In the genomic region with DNA sequence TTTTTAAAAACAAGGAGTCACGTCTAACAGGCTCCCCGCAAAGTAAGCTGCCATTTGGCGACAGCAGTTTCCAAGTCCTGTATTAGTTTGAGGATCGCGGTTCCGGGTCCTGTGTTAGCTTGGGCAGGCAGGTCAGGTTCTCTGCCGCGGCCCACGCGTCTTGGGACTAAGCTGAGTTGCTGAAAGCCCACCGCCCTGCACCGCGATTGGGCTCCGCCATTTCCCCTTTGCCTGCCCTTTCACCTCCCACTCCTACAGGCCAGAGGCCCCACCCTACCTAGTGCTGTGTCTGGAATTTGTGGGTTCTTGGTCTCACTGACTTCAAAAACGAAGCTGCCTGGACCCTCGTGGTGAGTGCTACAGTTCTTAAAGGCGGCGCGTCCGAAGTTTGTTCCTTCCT, we compare ENCODE assay signal across 1 cellular context.
TF ChIP-seq lines count a peak whose summit lies in the region.

No MANE protein-coding gene starts in this region.

TF ChIP-seq in K562, 482 proteins besides CTCF, POLR2A, EP300 and RAD21 (continued from another document):
- TF ChIP-seq, protein P1, sequence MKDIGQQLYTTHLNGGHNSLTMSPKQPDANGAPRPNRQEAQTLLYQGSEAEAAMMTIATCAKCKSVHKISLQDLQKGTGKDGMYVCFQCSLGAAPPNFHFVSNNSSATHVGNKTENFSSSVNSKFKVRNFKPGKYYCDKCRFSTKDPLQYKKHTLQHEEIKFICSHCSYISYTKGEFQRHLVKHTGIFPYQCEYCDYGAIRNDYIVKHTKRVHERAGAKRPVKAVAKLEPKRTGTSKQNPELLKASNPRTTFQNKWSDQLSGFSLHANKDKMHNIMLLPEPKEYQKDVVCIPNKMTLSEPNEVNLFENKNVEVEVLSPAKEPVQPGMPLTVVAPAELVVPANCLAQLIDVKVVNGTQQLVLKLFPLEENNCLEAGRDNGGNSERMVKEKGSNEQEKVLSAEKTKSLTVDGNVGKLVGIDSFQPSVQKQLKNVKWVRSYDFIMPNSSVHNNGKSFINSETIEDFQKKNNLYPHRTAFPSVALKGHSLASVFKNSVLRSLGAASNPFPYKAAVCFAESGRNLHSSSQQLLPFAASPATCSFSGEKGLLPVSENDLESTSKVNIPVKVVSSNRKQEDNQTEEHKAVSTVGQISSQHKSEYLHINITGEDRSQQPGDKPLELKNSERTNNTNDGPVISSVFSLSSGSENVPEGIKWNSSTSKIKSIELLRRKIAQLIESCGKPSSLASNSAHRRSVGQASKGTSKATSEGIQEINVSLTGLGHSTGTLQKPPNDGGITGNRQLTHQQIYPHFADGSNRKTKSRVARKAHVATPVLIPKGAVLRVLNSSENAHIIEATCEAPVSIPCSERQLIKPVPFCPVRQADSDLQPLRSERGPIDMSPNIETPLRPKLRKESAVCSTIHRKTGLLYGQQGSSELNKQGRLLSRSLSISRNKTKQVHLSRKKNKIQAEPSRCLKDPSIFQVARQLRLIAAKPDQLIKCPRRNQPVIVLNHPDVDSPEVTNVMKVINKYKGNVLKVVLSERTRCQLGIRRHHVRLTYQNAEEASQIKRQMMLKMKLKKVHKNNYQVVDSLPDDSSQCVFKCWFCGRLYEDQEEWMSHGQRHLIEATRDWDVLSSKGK (CRISPR knock-in tag; IDR thresholded peaks at IDR 0.05) = no peak
- TF ChIP-seq RBBP5 (IDR thresholded peaks at IDR 0.05; ENCODE audit: borderline replicate concordance, insufficient read depth, low read length, poor library complexity, severe bottlenecking) = peak; percentile 27
- no peak for TF ChIP-seq GATAD2B (IDR thresholded peaks at IDR 0.05; ENCODE audit: borderline replicate concordance)
- TF ChIP-seq ZNF143 (CRISPR knock-in tag; IDR thresholded peaks at IDR 0.05) = no peak
- TF ChIP-seq ZNF583 (CRISPR knock-in tag; IDR thresholded peaks at IDR 0.05) = no peak
- no peak for TF ChIP-seq CBX8 (IDR thresholded peaks at IDR 0.05; ENCODE audit: borderline replicate concordance, extremely low read depth, low read depth, low read length, poor library complexity, severe bottlenecking)
- TF ChIP-seq, protein P2, sequence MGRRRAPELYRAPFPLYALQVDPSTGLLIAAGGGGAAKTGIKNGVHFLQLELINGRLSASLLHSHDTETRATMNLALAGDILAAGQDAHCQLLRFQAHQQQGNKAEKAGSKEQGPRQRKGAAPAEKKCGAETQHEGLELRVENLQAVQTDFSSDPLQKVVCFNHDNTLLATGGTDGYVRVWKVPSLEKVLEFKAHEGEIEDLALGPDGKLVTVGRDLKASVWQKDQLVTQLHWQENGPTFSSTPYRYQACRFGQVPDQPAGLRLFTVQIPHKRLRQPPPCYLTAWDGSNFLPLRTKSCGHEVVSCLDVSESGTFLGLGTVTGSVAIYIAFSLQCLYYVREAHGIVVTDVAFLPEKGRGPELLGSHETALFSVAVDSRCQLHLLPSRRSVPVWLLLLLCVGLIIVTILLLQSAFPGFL (CRISPR knock-in tag; IDR thresholded peaks at IDR 0.05) = no peak
- TF ChIP-seq, protein P3, sequence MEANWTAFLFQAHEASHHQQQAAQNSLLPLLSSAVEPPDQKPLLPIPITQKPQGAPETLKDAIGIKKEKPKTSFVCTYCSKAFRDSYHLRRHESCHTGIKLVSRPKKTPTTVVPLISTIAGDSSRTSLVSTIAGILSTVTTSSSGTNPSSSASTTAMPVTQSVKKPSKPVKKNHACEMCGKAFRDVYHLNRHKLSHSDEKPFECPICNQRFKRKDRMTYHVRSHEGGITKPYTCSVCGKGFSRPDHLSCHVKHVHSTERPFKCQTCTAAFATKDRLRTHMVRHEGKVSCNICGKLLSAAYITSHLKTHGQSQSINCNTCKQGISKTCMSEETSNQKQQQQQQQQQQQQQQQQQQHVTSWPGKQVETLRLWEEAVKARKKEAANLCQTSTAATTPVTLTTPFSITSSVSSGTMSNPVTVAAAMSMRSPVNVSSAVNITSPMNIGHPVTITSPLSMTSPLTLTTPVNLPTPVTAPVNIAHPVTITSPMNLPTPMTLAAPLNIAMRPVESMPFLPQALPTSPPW (CRISPR knock-in tag; IDR thresholded peaks at IDR 0.05) = 0 out of 2 replicates have a peak, but pooled peaks have one; percentile 4
- TF ChIP-seq, protein P4, sequence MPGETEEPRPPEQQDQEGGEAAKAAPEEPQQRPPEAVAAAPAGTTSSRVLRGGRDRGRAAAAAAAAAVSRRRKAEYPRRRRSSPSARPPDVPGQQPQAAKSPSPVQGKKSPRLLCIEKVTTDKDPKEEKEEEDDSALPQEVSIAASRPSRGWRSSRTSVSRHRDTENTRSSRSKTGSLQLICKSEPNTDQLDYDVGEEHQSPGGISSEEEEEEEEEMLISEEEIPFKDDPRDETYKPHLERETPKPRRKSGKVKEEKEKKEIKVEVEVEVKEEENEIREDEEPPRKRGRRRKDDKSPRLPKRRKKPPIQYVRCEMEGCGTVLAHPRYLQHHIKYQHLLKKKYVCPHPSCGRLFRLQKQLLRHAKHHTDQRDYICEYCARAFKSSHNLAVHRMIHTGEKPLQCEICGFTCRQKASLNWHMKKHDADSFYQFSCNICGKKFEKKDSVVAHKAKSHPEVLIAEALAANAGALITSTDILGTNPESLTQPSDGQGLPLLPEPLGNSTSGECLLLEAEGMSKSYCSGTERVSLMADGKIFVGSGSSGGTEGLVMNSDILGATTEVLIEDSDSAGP (CRISPR knock-in tag; IDR thresholded peaks at IDR 0.05) = no peak
- TF ChIP-seq ZNF253 (CRISPR knock-in tag; conservative IDR thresholded peaks at IDR 0.05) = no peak
